1 cellular context compared by ENCODE assay signal in the genomic region with DNA sequence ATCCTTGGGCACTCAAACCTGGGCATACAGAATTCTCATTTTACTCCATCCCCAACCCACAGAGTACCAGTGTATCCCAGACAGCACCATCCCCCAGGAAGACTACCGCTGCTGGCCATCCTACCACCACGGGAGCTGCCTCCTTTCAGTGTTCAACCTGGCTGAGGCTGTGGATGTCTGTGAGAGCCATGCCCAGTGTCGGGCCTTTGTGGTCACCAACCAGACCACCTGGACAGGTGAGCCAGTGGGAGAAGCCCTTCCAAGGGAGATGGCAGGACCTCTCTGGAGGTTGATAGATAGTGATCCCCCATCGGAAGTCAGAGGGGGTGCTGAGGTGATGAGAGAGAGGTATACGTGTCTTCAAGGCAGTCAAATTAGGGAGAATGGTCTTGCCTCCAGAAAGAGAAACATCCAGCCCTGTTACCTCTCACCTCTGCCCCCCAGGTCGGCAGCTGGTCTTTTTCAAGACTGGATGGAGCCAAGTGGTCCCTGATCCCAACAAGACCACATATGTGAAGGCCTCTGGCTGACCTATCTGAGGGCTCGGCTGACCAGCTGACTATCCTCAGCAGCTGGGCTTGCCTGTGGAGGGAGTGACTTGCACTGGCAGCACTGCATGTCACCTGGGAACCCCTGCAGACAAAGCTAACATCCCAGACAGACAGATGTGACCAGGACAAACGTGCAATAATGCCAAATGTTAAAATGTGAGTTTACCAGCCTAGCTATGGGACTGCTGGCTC.
TF ChIP-seq lines count a peak whose summit lies in the region.

No MANE protein-coding gene starts in this region.

TF ChIP-seq in HepG2, 621 proteins besides CTCF, POLR2A, EP300 and RAD21:
- 0 out of 2 replicates have a peak, but pooled peaks have one; percentile 50 for TF ChIP-seq SNAI1 (CRISPR knock-in tag; IDR thresholded peaks at IDR 0.05; ENCODE audit: borderline replicate concordance)
- TF ChIP-seq, protein P1, sequence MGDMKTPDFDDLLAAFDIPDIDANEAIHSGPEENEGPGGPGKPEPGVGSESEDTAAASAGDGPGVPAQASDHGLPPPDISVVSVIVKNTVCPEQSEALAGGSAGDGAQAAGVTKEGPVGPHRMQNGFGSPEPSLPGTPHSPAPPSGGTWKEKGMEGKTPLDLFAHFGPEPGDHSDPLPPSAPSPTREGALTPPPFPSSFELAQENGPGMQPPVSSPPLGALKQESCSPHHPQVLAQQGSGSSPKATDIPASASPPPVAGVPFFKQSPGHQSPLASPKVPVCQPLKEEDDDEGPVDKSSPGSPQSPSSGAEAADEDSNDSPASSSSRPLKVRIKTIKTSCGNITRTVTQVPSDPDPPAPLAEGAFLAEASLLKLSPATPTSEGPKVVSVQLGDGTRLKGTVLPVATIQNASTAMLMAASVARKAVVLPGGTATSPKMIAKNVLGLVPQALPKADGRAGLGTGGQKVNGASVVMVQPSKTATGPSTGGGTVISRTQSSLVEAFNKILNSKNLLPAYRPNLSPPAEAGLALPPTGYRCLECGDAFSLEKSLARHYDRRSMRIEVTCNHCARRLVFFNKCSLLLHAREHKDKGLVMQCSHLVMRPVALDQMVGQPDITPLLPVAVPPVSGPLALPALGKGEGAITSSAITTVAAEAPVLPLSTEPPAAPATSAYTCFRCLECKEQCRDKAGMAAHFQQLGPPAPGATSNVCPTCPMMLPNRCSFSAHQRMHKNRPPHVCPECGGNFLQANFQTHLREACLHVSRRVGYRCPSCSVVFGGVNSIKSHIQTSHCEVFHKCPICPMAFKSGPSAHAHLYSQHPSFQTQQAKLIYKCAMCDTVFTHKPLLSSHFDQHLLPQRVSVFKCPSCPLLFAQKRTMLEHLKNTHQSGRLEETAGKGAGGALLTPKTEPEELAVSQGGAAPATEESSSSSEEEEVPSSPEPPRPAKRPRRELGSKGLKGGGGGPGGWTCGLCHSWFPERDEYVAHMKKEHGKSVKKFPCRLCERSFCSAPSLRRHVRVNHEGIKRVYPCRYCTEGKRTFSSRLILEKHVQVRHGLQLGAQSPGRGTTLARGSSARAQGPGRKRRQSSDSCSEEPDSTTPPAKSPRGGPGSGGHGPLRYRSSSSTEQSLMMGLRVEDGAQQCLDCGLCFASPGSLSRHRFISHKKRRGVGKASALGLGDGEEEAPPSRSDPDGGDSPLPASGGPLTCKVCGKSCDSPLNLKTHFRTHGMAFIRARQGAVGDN (CRISPR knock-in tag; IDR thresholded peaks at IDR 0.05): 0 out of 2 replicates have a peak, but pooled peaks have one; percentile 21
- TF ChIP-seq TOPORS (CRISPR knock-in tag; IDR thresholded peaks at IDR 0.05): no peak
- TF ChIP-seq HIVEP1 (CRISPR knock-in tag; IDR thresholded peaks at IDR 0.05): 0 out of 2 replicates have a peak, but pooled peaks have one; percentile 41
- TF ChIP-seq, protein P2, sequence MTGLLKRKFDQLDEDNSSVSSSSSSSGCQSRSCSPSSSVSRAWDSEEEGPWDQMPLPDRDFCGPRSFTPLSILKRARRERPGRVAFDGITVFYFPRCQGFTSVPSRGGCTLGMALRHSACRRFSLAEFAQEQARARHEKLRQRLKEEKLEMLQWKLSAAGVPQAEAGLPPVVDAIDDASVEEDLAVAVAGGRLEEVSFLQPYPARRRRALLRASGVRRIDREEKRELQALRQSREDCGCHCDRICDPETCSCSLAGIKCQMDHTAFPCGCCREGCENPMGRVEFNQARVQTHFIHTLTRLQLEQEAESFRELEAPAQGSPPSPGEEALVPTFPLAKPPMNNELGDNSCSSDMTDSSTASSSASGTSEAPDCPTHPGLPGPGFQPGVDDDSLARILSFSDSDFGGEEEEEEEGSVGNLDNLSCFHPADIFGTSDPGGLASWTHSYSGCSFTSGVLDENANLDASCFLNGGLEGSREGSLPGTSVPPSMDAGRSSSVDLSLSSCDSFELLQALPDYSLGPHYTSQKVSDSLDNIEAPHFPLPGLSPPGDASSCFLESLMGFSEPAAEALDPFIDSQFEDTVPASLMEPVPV (CRISPR knock-in tag; IDR thresholded peaks at IDR 0.05): no peak
- TF ChIP-seq, protein P3, sequence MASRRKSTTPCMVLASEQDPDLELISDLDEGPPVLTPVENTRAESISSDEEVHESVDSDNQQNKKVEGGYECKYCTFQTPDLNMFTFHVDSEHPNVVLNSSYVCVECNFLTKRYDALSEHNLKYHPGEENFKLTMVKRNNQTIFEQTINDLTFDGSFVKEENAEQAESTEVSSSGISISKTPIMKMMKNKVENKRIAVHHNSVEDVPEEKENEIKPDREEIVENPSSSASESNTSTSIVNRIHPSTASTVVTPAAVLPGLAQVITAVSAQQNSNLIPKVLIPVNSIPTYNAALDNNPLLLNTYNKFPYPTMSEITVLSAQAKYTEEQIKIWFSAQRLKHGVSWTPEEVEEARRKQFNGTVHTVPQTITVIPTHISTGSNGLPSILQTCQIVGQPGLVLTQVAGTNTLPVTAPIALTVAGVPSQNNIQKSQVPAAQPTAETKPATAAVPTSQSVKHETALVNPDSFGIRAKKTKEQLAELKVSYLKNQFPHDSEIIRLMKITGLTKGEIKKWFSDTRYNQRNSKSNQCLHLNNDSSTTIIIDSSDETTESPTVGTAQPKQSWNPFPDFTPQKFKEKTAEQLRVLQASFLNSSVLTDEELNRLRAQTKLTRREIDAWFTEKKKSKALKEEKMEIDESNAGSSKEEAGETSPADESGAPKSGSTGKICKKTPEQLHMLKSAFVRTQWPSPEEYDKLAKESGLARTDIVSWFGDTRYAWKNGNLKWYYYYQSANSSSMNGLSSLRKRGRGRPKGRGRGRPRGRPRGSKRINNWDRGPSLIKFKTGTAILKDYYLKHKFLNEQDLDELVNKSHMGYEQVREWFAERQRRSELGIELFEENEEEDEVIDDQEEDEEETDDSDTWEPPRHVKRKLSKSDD (CRISPR knock-in tag; IDR thresholded peaks at IDR 0.05; ENCODE audit: low read depth): 0 out of 2 replicates have a peak, but pooled peaks have one; percentile 19
- TF ChIP-seq, protein P4, sequence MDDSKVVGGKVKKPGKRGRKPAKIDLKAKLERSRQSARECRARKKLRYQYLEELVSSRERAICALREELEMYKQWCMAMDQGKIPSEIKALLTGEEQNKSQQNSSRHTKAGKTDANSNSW (CRISPR knock-in tag; IDR thresholded peaks at IDR 0.05; ENCODE audit: borderline replicate concordance): no peak
- peak; percentile 26 for TF ChIP-seq MED8 (CRISPR knock-in tag; IDR thresholded peaks at IDR 0.05; ENCODE audit: insufficient replicate concordance)
- 0 out of 2 replicates have a peak, but pooled peaks have one; percentile 47 for TF ChIP-seq ZNF605 (CRISPR knock-in tag; IDR thresholded peaks at IDR 0.05)
- TF ChIP-seq ZNF225 (CRISPR knock-in tag; IDR thresholded peaks at IDR 0.05): no peak
- TF ChIP-seq ZNF138 (CRISPR knock-in tag; IDR thresholded peaks at IDR 0.05; ENCODE audit: low read depth): no peak
- TF ChIP-seq ZNF350 (CRISPR knock-in tag; IDR thresholded peaks at IDR 0.05; ENCODE audit: borderline replicate concordance, low read depth): 0 out of 2 replicates have a peak, but pooled peaks have one; percentile 21
- TF ChIP-seq CHCHD3 (CRISPR knock-in tag; IDR thresholded peaks at IDR 0.05): 0 out of 2 replicates have a peak, but pooled peaks have one; percentile 66
- TF ChIP-seq, protein P5, sequence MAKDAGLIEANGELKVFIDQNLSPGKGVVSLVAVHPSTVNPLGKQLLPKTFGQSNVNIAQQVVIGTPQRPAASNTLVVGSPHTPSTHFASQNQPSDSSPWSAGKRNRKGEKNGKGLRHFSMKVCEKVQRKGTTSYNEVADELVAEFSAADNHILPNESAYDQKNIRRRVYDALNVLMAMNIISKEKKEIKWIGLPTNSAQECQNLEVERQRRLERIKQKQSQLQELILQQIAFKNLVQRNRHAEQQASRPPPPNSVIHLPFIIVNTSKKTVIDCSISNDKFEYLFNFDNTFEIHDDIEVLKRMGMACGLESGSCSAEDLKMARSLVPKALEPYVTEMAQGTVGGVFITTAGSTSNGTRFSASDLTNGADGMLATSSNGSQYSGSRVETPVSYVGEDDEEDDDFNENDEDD (CRISPR knock-in tag; IDR thresholded peaks at IDR 0.05; ENCODE audit: borderline replicate concordance): no peak
